9 cellular contexts compared by ENCODE assay signal in genomic region chr20:9911519-9911918, GRCh38.
"Had no signal": no experiment of that assay in that cellular context is flagged by ENCODE, and none has a peak within 500 bp of the region (broad histone marks: within the 10 kb centered on the region; RNA-seq: fewer than 3 reads in every experiment).

No MANE protein-coding gene starts in this region.

- H3K4me3 ChIP-seq: GM23248, HAP-1, K562 had no signal

- H3K9me3 ChIP-seq: HAP-1 had no signal

- H3K27ac ChIP-seq: GM23248 had no signal

- H3K4me1 ChIP-seq: HAP-1 had no signal

- ATAC-seq: HCT116, K562 had no signal

- DNase-seq: GM23248, GOT3, H7, HFFc6, IMR-90, KG1 had no signal

- H3K36me3 ChIP-seq: HAP-1 had no signal
